31 cellular contexts compared by ENCODE assay signal in genomic region chr17:70603226-70603625, GRCh38.
"Had no signal": no experiment of that assay in that cellular context is flagged by ENCODE, and none has a peak within 500 bp of the region (broad histone marks: within the 10 kb centered on the region; RNA-seq: fewer than 3 reads in every experiment).

No MANE protein-coding gene starts in this region.

- H3K36me3 ChIP-seq: adrenal gland, ascending aorta, brain microvascular endothelial cell, breast epithelium, cardiac muscle cell had no signal

- ATAC-seq: activated naive CD4-positive, alpha-beta T cell treated with anti-CD3 and anti-CD28 coated beads, Interleukin-2, amount 50 U/mL, for 72 hours; activated naive CD8-positive, alpha-beta T cell treated with anti-CD3 and anti-CD28 coated beads, Interleukin-2, amount 50 U/mL, for 24 hours; activated T-cell treated with anti-CD3 and anti-CD28 coated beads, Interleukin-2, amount 50 U/mL, for 4 hours; activated T-cell treated with anti-CD3 and anti-CD28 coated beads, Interleukin-2, amount 50 U/mL, for 72 hours; activated T-helper 17 cell treated with anti-CD3 and anti-CD28 coated beads, Interleukin-2, amount 50 U/mL, for 72 hours; body of pancreas had no signal

- H3K9me3 ChIP-seq: adrenal gland, ascending aorta, body of pancreas, breast epithelium had no signal

- H3K4me3 ChIP-seq: adrenal gland, ascending aorta, body of pancreas, breast epithelium, cardiac muscle cell had no signal

- H3K4me1 ChIP-seq: adrenal gland, ascending aorta, body of pancreas, breast epithelium had no signal

- H3K27ac ChIP-seq: adrenal gland, ascending aorta, body of pancreas, brain microvascular endothelial cell, breast epithelium, cardiac muscle cell had no signal

- DNase-seq: activated effector memory CD4-positive, alpha-beta T cell treated with anti-CD3 and anti-CD28 coated beads, Interleukin-2, amount 50 U/mL, for 16 hours; activated effector memory CD4-positive, alpha-beta T cell treated with Interleukin-2 at 50 U/mL for 16 hours; activated gamma-delta T cell; activated gamma-delta T cell treated with Interleukin-2 at 50 U/mL for 16 hours; activated naive CD4-positive, alpha-beta T cell treated with anti-CD3 and anti-CD28 coated beads for 36 hours; activated naive CD4-positive, alpha-beta T cell treated with anti-CD3 and anti-CD28 coated beads, Interleukin-2, amount 10 ng/mL, durations not matched to agents 7 days and 5 days; activated naive CD4-positive, alpha-beta T cell treated with anti-CD3 and anti-CD28 coated beads, Interleukin-2, amount 50 U/mL, for 16 hours; activated naive CD4-positive, alpha-beta T cell treated with Interleukin-2 at 50 U/mL for 16 hours; activated naive CD8-positive, alpha-beta T cell treated with anti-CD3 and anti-CD28 coated beads for 36 hours; activated naive CD8-positive, alpha-beta T cell treated with anti-CD3 and anti-CD28 coated beads, Interleukin-2, amount 10 ng/mL, durations not matched to agents 7 days and 5 days; activated naive CD8-positive, alpha-beta T cell treated with anti-CD3 and anti-CD28 coated beads, Interleukin-2, amount 50 U/mL, for 24 hours; activated T-cell treated with anti-CD3 and anti-CD28 coated beads, Interleukin-2, amount 50 U/mL, for 1 hour; activated T-cell treated with anti-CD3 and anti-CD28 coated beads, Interleukin-2, amount 50 U/mL, for 24 hours; activated T-cell treated with anti-CD3 and anti-CD28 coated beads, Interleukin-2, amount 50 U/mL, for 4 hours; activated T-cell treated with anti-CD3 and anti-CD28 coated beads, Interleukin-2, amount 50 U/mL, for 48 hours; activated T-cell treated with anti-CD3 and anti-CD28 coated beads, Interleukin-2, amount 50 U/mL, for 72 hours; adrenal gland; amniotic stem cell; amygdala; anterior cingulate cortex; aorta; body of pancreas; brain microvascular endothelial cell; caudate nucleus; central memory CD4-positive, alpha-beta T cell; cerebellar nuclear complex had no signal
